ENCODE assay signal across 24 cellular contexts in the genomic region with DNA sequence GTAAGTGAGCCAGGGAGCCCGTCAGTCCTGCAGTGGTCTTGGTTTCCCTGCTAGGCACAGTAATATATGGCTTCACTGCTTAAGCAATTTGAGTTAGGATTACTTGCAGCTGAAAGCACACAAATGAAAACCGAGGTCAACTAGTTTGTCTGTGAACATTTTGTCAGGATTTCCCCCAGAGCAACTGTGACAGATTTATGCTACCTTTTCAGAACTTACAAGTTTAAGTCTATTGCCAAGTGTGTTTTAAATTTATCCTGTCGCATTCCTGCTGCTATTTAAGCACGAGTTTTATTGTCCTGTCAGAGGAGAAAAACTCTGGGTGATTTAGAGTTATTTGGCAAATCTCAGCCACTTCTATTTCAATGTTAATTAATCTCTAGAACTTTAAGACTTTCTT.
"Had no signal": no experiment of that assay in that cellular context is flagged by ENCODE, and none has a peak within 500 bp of the region (broad histone marks: within the 10 kb centered on the region; RNA-seq: fewer than 3 reads in every experiment).

No MANE protein-coding gene starts in this region.

- H3K9me3 ChIP-seq: left lung, lower lobe of right lung, ovary, thyroid gland, transverse colon, upper lobe of left lung, vagina had no signal

- DNase-seq: hippocampal formation; kidney glomerular epithelial cell; left cardiac atrium; left lung; lower lobe of right lung; mammary epithelial cell; mesenchymal stem cell; naive B cell; natural killer cell; ovary; right cardiac atrium; sigmoid colon; small intestine; spleen; stimulated activated CD4-positive, alpha-beta T cell treated with anti-CD3 and anti-CD28 coated beads, Interleukin-4, amount 100 ng/mL, for 4 hours; stimulated activated CD8-positive, alpha-beta memory T cell treated with anti-CD3 and anti-CD28 coated beads, Interleukin-4, amount 100 ng/mL, for 48 hours; stimulated activated naive CD4-positive, alpha-beta T cell treated with Interleukin-2 at 50 U/mL for 16 hours; stimulated activated naive CD8-positive, alpha-beta T cell treated with anti-CD3 and anti-CD28 coated beads, Interleukin-15, amount 100 ng/mL, for 72 hours; substantia nigra; thyroid gland; transverse colon; upper lobe of left lung had no signal

- H3K4me1 ChIP-seq: left lung, lower lobe of right lung, sigmoid colon, spleen, thyroid gland, transverse colon, upper lobe of left lung, vagina had no signal

- ATAC-seq: left cardiac atrium; left lung; lower lobe of right lung; natural killer cell; right cardiac atrium; stimulated activated memory B cell treated with anti-CD40 and anti-IgM and Interleukin-4, amounts not matched to agents 10 μg/mL and 1 μg/mL and 100 μg/mL, for 72 hours; stimulated activated naive CD8-positive, alpha-beta T cell treated with anti-CD3 and anti-CD28 coated beads, Interleukin-15, amount 100 ng/mL, for 72 hours had no signal

- H3K27me3 ChIP-seq: left lung, ovary, sigmoid colon, spleen, thyroid gland, transverse colon, upper lobe of left lung, vagina had no signal

- H3K27ac ChIP-seq: left lung, lower lobe of right lung, ovary, sigmoid colon, spleen, thyroid gland, transverse colon, upper lobe of left lung, vagina had no signal

- H3K36me3 ChIP-seq: left lung, lower lobe of right lung, ovary, sigmoid colon, spleen, thyroid gland, transverse colon, upper lobe of left lung, vagina had no signal

- H3K4me3 ChIP-seq: left lung, lower lobe of right lung, ovary, sigmoid colon, spleen, thyroid gland, transverse colon, upper lobe of left lung, vagina had no signal
